Comparison of ENCODE assay signal across 14 cellular contexts in genomic region chr2:36479406-36479805, GRCh38.
DNase-seq lines count a peak whose midpoint lies in the region; ATAC-seq and TF ChIP-seq lines count a peak whose summit lies in the region.
"Had no signal": no experiment of that assay in that cellular context is flagged by ENCODE, and none has a peak within 500 bp of the region (broad histone marks: within the 10 kb centered on the region; RNA-seq: fewer than 3 reads in every experiment).

No MANE protein-coding gene starts in this region.

- intact Hi-C loops in ascending aorta (cut with DNase I), result no loop called here

- peaks cover 92% of the 10 kb centered on the region for H3F3A ChIP-seq in SK-N-SH (replicated peaks; ENCODE audit: insufficient read depth)

- H3K9me3 ChIP-seq in ascending aorta, result peaks cover 6 to 19% of the 10 kb centered on the region in 2 donors
- H3K9me3 ChIP-seq in mesenchymal stem cell (ENCODE audit: control insufficient read depth, low read length), result peaks cover 35% of the 10 kb centered on the region
- peaks cover 30% of the 10 kb centered on the region for H3K9me3 ChIP-seq in skeletal muscle satellite cell (replicated peaks; ENCODE audit: low read length)
- peaks cover 18% of the 10 kb centered on the region; the same call in 1 of the 2 replicates for H3K9me3 ChIP-seq in SK-N-SH

- no peak overlapping the region for H2BK120ac ChIP-seq in mesenchymal stem cell (ENCODE audit: low read depth, low read length)

- 97% methylated on average over 16 of the region's 16 CpGs for WGBS in mesenchymal stem cell
- WGBS in SK-N-SH (ENCODE audit: low lambda C conversion rate), result 91% methylated on average over 16 of the region's 16 CpGs

- H4K20me1 ChIP-seq in SK-N-SH (ENCODE audit: insufficient read depth), result no peaks in the 10 kb centered on the region

- TF ChIP-seq EP300 in SK-N-SH (IDR thresholded peaks at IDR 0.05; ENCODE audit: borderline replicate concordance in 1 of 2, low read depth in 1 of 2, low read length in 1 of 2), result no peak

- DNase-seq in HL-60 (ENCODE audit: low read depth in 1 of 2, low spot score in 1 of 2), result no peak
- no peak for DNase-seq in ascending aorta (ENCODE audit: low spot score in 2 of 2)
- DNase-seq in mesenchymal stem cell, result no peak
- DNase-seq in activated CD4-positive, CD25-positive, alpha-beta regulatory T cell treated with anti-CD3 and anti-CD28 coated beads, Interleukin-2, amount 50 U/mL, for 72 hours, result no peak
- no peak for DNase-seq in SK-N-SH
- DNase-seq: DMS 273 treated with DMSO at 0.1 percent for 48 hours, H7, NCI-H1436, NCI-H2081, NCI-H2227 treated with DMSO at 0.1 percent for 48 hours, NCI-H524 treated with DMSO at 0.1 percent for 48 hours had no signal

- no peaks in the 10 kb centered on the region for H3K27me3 ChIP-seq in HL-60 (ENCODE audit: insufficient read depth, poor library complexity, severe bottlenecking)
- H3K27me3 ChIP-seq in ascending aorta, result no peaks in the 10 kb centered on the region
- no peaks in the 10 kb centered on the region for H3K27me3 ChIP-seq in mesenchymal stem cell (ENCODE audit: control insufficient read depth in 1 of 2, insufficient read depth in 1 of 2, low read length in 2 of 2)
- no peaks in the 10 kb centered on the region for H3K27me3 ChIP-seq in skeletal muscle satellite cell (ENCODE audit: control insufficient read depth, insufficient read depth, low read length)
- no peaks in the 10 kb centered on the region for H3K27me3 ChIP-seq in SK-N-SH (ENCODE audit: insufficient read depth)

- peaks cover 37 to 90% of the 10 kb centered on the region in 2 donors for H3K36me3 ChIP-seq in ascending aorta
- peaks cover 26 to 73% of the 10 kb centered on the region in 2 experiments for H3K36me3 ChIP-seq in mesenchymal stem cell (ENCODE audit: control insufficient read depth in 1 of 2, insufficient read depth in 2 of 2, low read depth in 1 of 2, low read length in 2 of 2)
- H3K36me3 ChIP-seq in skeletal muscle satellite cell (ENCODE audit: insufficient read depth, low read length), result peaks cover 93% of the 10 kb centered on the region
- H3K36me3 ChIP-seq in SK-N-SH (replicated peaks in 1 of 2; ENCODE audit: control insufficient read depth in 1 of 2, insufficient read depth in 2 of 2, low read length in 1 of 2), result peaks cover 62 to 94% of the 10 kb centered on the region in 2 experiments

- H3K4me3 ChIP-seq in HL-60 (replicated peaks; ENCODE audit: insufficient read depth, low read length) (no peak overlapping the region), ascending aorta (no peak overlapping the region), mesenchymal stem cell (ENCODE audit: insufficient read depth in 1 of 2, low read depth in 1 of 2, low read length in 2 of 2) (no peak overlapping the region), skeletal muscle satellite cell (ENCODE audit: low read length) (no peak overlapping the region), SK-N-SH (ENCODE audit: low read depth in 2 of 2, low read length in 1 of 2) (no peak overlapping the region)
- H3K4me3 ChIP-seq: SK-N-MC had no signal

- H3K23ac ChIP-seq in mesenchymal stem cell (ENCODE audit: low read length in 2 of 2), result no peak overlapping the region

- CTCF ChIA-PET in SK-N-SH (lab: Yijun Ruan, JAX), result interaction anchor here (1.2 to 1.5 kb wide), 2 partner anchors 10 to 19 kb away, joined by 3 read pairs; no protein-coding TSS in a partner anchor

- H2BK12ac ChIP-seq in mesenchymal stem cell (ENCODE audit: low read length in 2 of 2), result peak overlapping the region in 1 of 2 experiments; percentile 14

- no peak overlapping the region for H2BK5ac ChIP-seq in mesenchymal stem cell (ENCODE audit: low read depth, low read length, poor library complexity, severe bottlenecking)

- no peak overlapping the region for H2AFZ ChIP-seq in mesenchymal stem cell (ENCODE audit: low read depth, low read length)
- H2AFZ ChIP-seq in SK-N-SH (ENCODE audit: low read depth), result no peak overlapping the region

- H4K91ac ChIP-seq in mesenchymal stem cell (ENCODE audit: low read length), result peak overlapping the region; percentile 55

- H3K27ac ChIP-seq in HL-60 (replicated peaks) (peak overlapping the region; percentile 73), ascending aorta (peak overlapping the region; percentile 68 to 70), mesenchymal stem cell (ENCODE audit: low read length, poor library complexity, severe bottlenecking) (peak overlapping the region; percentile 89), SK-N-SH (ENCODE audit: low read depth in 2 of 2, low read length in 1 of 2) (peak overlapping the region in 1 of 2 experiments; percentile 91; a peak in 3 of 4 replicates)

- H3K79me1 ChIP-seq in mesenchymal stem cell (replicated peaks; ENCODE audit: low read length, poor library complexity, severe bottlenecking), result peaks cover 15% of the 10 kb centered on the region

- H3K14ac ChIP-seq in mesenchymal stem cell (ENCODE audit: low read length in 2 of 2), result no peak overlapping the region

- no peak overlapping the region for H3K4ac ChIP-seq in mesenchymal stem cell (ENCODE audit: low read depth in 1 of 2, low read length in 2 of 2)

- H3K9me2 ChIP-seq in SK-N-SH, result no peaks in the 10 kb centered on the region

- no peak for TF ChIP-seq CTCF in HL-60 (IDR thresholded peaks at IDR 0.05; ENCODE audit: insufficient read depth, low read length)
- TF ChIP-seq CTCF in ascending aorta (IDR thresholded peaks at IDR 0.05), result no peak
- TF ChIP-seq CTCF in SK-N-SH (IDR thresholded peaks at IDR 0.05), result no peak

- peak overlapping the region; percentile 95 for H2AK5ac ChIP-seq in mesenchymal stem cell (ENCODE audit: low read length, severe bottlenecking)

- TF ChIP-seq RAD21 in SK-N-SH (IDR thresholded peaks at IDR 0.05; ENCODE audit: low read length), result no peak

- no peak overlapping the region for H3K18ac ChIP-seq in mesenchymal stem cell (ENCODE audit: low read depth in 1 of 2, low read length in 2 of 2)

- H3K4me1 ChIP-seq in ascending aorta (peaks cover 5 to 50% of the 10 kb centered on the region in 2 donors), mesenchymal stem cell (ENCODE audit: control insufficient read depth, insufficient read depth, low read depth, low read length) (peaks cover 20% of the 10 kb centered on the region), skeletal muscle satellite cell (ENCODE audit: control insufficient read depth, insufficient read depth, low read length) (peaks cover 72% of the 10 kb centered on the region), SK-N-SH (ENCODE audit: control insufficient read depth in 1 of 2, insufficient read depth in 2 of 2, low read depth in 1 of 2, low read length in 1 of 2) (peaks cover 0 to 57% of the 10 kb centered on the region in 2 experiments)

- peaks cover 91% of the 10 kb centered on the region for H3K79me2 ChIP-seq in SK-N-SH (ENCODE audit: insufficient read depth)

- H3K4me2 ChIP-seq in mesenchymal stem cell (ENCODE audit: low read length, poor library complexity, severe bottlenecking), result no peak overlapping the region
- H3K4me2 ChIP-seq in skeletal muscle satellite cell (ENCODE audit: low read length), result no peak overlapping the region
- no peak overlapping the region; the same call in 1 of the 2 replicates for H3K4me2 ChIP-seq in SK-N-SH

- no peak overlapping the region for H4K8ac ChIP-seq in mesenchymal stem cell (ENCODE audit: low read length)

- POLR2A ChIA-PET in SK-N-SH (lab: Yijun Ruan, JAX), result no interaction called here

- ATAC-seq in GM18520 (IDR thresholded peaks at IDR 0.05; ENCODE audit: unreplicated experiment), result no peak

- H3K9ac ChIP-seq in mesenchymal stem cell (ENCODE audit: low read length), result no peak overlapping the region
- peak overlapping the region; percentile 81 for H3K9ac ChIP-seq in skeletal muscle satellite cell (ENCODE audit: low read depth, low read length)
- H3K9ac ChIP-seq in SK-N-SH, result no peak overlapping the region

- no peak overlapping the region for H2BK15ac ChIP-seq in mesenchymal stem cell (ENCODE audit: low read depth, poor library complexity, severe bottlenecking)

TF ChIP-seq in SK-N-SH, 30 proteins besides CTCF, POLR2A, EP300 and RAD21:
- TF ChIP-seq USF2 (IDR thresholded peaks at IDR 0.05; ENCODE audit: borderline replicate concordance, low read depth, low read length), result no peak
- no peak for TF ChIP-seq TEAD4 (IDR thresholded peaks at IDR 0.05; ENCODE audit: borderline replicate concordance, insufficient read depth)
- no peak for TF ChIP-seq POLR2AphosphoS5 (IDR thresholded peaks at IDR 0.05; ENCODE audit: low read depth, low read length)
